Comparison of ENCODE assay signal across 5 cellular contexts in genomic region chr13:57425531-57425930, GRCh38.
"Had no signal": no experiment of that assay in that cellular context is flagged by ENCODE, and none has a peak within 500 bp of the region (broad histone marks: within the 10 kb centered on the region; RNA-seq: fewer than 3 reads in every experiment).

No MANE protein-coding gene starts in this region.

- DNase-seq: IMR-90, KBM-7, KG1 had no signal

- ATAC-seq: HepG2, K562 had no signal
